In the genomic region with DNA sequence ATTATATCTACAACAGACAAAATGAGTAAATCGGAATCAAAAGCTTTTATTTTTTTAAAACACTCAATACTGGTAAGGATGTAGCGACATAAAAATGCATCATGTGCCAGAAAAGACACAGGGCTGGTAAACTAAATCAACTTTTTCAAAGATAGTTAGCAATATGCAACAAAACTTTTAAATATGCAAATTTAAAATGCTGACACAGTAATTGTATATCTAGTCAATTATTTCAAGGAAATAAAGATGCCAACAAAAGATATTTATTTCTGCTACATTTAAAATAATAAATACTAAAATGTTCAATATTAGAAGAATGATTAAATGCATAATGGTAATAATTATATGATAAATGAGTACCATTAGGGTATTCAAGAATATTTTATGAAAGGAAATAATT, we compare ENCODE assay signal across 29 cellular contexts.
"Had no signal": no experiment of that assay in that cellular context is flagged by ENCODE, and none has a peak within 500 bp of the region (broad histone marks: within the 10 kb centered on the region; RNA-seq: fewer than 3 reads in every experiment).

No MANE protein-coding gene starts in this region.

- H3K27ac ChIP-seq: brain microvascular endothelial cell, SJSA1, VCaP had no signal

- H3K4me2 ChIP-seq: SK-N-SH had no signal

- H3K27me3 ChIP-seq: brain microvascular endothelial cell, MG63, SJSA1 had no signal

- H3K9me3 ChIP-seq: MG63, SJSA1, SK-N-SH had no signal

- H3K4me3 ChIP-seq: MG63, SJSA1 had no signal

- DNase-seq: activated B cell treated with CpG ODN at 0.5 μM for 24 hours; activated CD4-positive, alpha-beta memory T cell treated with anti-CD3 and anti-CD28 coated beads, Interleukin-2, amount 10 ng/mL, durations not matched to agents 7 days and 5 days; activated CD4-positive, alpha-beta T cell treated with anti-CD3 and anti-CD28 coated beads for 48 hours; activated CD4-positive, CD25-positive, alpha-beta regulatory T cell treated with anti-CD3 and anti-CD28 coated beads, Interleukin-2, amount 50 U/mL, for 72 hours; activated CD8-positive, alpha-beta memory T cell treated with anti-CD3 and anti-CD28 coated beads for 24 hours; activated CD8-positive, alpha-beta memory T cell treated with anti-CD3 and anti-CD28 coated beads, Interleukin-2, amount 10 ng/mL, durations not matched to agents 7 days and 5 days; activated CD8-positive, alpha-beta memory T cell treated with anti-CD3 and anti-CD28 coated beads, Interleukin-2, amount 50 U/mL, for 48 hours; activated effector memory CD4-positive, alpha-beta T cell treated with Interleukin-2 at 50 U/mL for 16 hours; activated naive CD4-positive, alpha-beta T cell treated with anti-CD3 and anti-CD28 coated beads, Interleukin-2, amount 10 ng/mL, durations not matched to agents 7 days and 5 days; activated T-cell treated with anti-CD3 and anti-CD28 coated beads, Interleukin-2, amount 50 U/mL, for 48 hours; amniotic stem cell; aorta; brain microvascular endothelial cell; central memory CD4-positive, alpha-beta T cell; Kasumi-1; MG63; NCI-H1048; NCI-H1105 treated with DMSO at 0.1 percent for 48 hours; NCI-H1436; NCI-H1694; NCI-H2081 treated with DMSO at 0.1 percent for 48 hours; NCI-H345; NCI-H524 treated with DMSO at 0.1 percent for 48 hours; RPMI8226; SHP77 treated with DMSO at 0.1 percent for 48 hours; SK-N-SH had no signal

- H3K9me2 ChIP-seq: SK-N-SH had no signal

- ATAC-seq: activated CD8-positive, alpha-beta memory T cell treated with anti-CD3 and anti-CD28 coated beads, Interleukin-2, amount 10 ng/mL, durations not matched to agents 7 days and 5 days; Panc1 had no signal

- H3K9ac ChIP-seq: SK-N-SH had no signal

- H3K36me3 ChIP-seq: brain microvascular endothelial cell, MG63, SJSA1 had no signal
